ENCODE assay signal across 16 cellular contexts in genomic region chr4:80078361-80079092, GRCh38.
"Had no signal": no experiment of that assay in that cellular context is flagged by ENCODE, and none has a peak within 500 bp of the region (broad histone marks: within the 10 kb centered on the region; RNA-seq: fewer than 3 reads in every experiment).

No MANE protein-coding gene starts in this region.

- H3K4me3 ChIP-seq: adrenal gland, prostate gland, SK-N-MC, suprapubic skin had no signal

- DNase-seq: activated B cell treated with CpG ODN at 0.5 μM for 24 hours; activated CD4-positive, alpha-beta T cell treated with anti-CD3 and anti-CD28 coated beads, Interleukin-2, amount 50 U/mL, for 4 hours; activated CD8-positive, alpha-beta memory T cell treated with anti-CD3 and anti-CD28 coated beads, Interleukin-2, amount 10 ng/mL, durations not matched to agents 7 days and 5 days; activated naive CD4-positive, alpha-beta T cell treated with Interleukin-2 at 50 U/mL for 16 hours; adrenal gland; endodermal cell; glutamatergic neuron; left colon; stimulated activated CD4-positive, alpha-beta T cell treated with anti-CD3 and anti-CD28 coated beads, Interleukin-2, amount 100 ng/mL, for 24 hours; stimulated activated naive CD4-positive, alpha-beta T cell treated with Interleukin-2 at 50 U/mL for 16 hours had no signal

- H3K9me3 Mint-ChIP-seq: activated B cell treated with CpG ODN at 0.5 μM for 24 hours had no signal

- H3K27ac ChIP-seq: adrenal gland, prostate gland, suprapubic skin had no signal

- H3K4me3 Mint-ChIP-seq: activated B cell treated with CpG ODN at 0.5 μM for 24 hours; activated CD8-positive, alpha-beta memory T cell treated with anti-CD3 and anti-CD28 coated beads, Interleukin-2, amount 10 ng/mL, durations not matched to agents 7 days and 5 days; endodermal cell; nephron had no signal

- H3K9me3 ChIP-seq: adrenal gland, prostate gland, suprapubic skin, upper lobe of left lung had no signal

- H3K4me1 ChIP-seq: prostate gland had no signal

- H3K36me3 ChIP-seq: adrenal gland, prostate gland, suprapubic skin, upper lobe of left lung had no signal

- H3K4me1 Mint-ChIP-seq: endodermal cell had no signal

- H3K27me3 ChIP-seq: adrenal gland, suprapubic skin, upper lobe of left lung had no signal

- H3K27ac Mint-ChIP-seq: activated B cell treated with CpG ODN at 0.5 μM for 24 hours; activated CD8-positive, alpha-beta memory T cell treated with anti-CD3 and anti-CD28 coated beads, Interleukin-2, amount 10 ng/mL, durations not matched to agents 7 days and 5 days; endodermal cell; nephron had no signal

- ATAC-seq: activated CD8-positive, alpha-beta memory T cell treated with anti-CD3 and anti-CD28 coated beads, Interleukin-2, amount 10 ng/mL, durations not matched to agents 7 days and 5 days; left colon; sciatic nerve had no signal
